ENCODE assay signal across 15 cellular contexts in the genomic region with DNA sequence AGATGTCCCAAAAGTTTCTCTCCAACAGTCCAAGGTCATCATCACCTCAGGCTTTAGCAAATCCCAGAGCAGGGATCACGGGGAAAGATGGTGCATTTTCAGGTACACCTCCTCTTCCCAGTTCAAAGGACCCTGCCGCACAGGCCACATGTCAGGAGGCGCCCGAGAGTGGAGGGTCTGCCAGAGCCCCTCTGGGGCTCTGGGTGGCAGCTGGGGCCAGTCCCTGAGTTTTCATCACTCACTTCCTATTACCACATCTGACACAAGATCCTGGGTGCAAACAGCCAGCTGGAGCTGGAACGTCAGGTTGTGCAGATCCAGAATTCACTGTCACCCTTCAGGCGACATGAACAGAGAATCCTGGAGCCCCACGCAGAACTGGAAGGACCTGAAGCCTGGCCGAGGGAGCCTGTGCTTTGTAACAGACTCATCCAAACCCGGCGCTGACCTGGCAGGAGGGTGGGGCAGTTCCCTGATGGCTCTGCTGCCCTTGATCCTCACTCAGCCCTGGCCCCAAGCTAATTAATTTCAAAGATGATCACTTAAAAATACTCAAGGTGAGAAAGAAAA. TPM values are rescaled to one million over a fixed set of nuclear protein-coding genes. Genes with fewer than 3 reads are reported as not detected.
DNase-seq lines count a peak whose midpoint lies in the region; ATAC-seq and TF ChIP-seq lines count a peak whose summit lies in the region.
"Had no signal": no experiment of that assay in that cellular context is flagged by ENCODE, and none has a peak within 500 bp of the region (broad histone marks: within the 10 kb centered on the region; RNA-seq: fewer than 3 reads in every experiment).

No MANE protein-coding gene starts in this region.

- no peaks in the 10 kb centered on the region for H3K27me3 ChIP-seq in CD4-positive, CD25-positive, alpha-beta regulatory T cell (ENCODE audit: control insufficient read depth, insufficient read depth, low read length)
- H3K27me3 ChIP-seq in CD4-positive, alpha-beta memory T cell (ENCODE audit: insufficient read depth, low read length) = no peaks in the 10 kb centered on the region
- no peaks in the 10 kb centered on the region for H3K27me3 ChIP-seq in lower lobe of right lung (ENCODE audit: low read depth)
- H3K27me3 ChIP-seq: BE2C had no signal

- POLR2A ChIA-PET in CD4-positive, alpha-beta memory T cell (lab: Charles Lee; ENCODE audit: partially characterized antibody) = interaction anchor here (1.2 to 17.9 kb wide), 3 partner anchors 8 to 51 kb away, joined by 4 to 730 read pairs (median 71); a partner anchor contains a TSS

- H3K36me3 ChIP-seq in CD4-positive, CD25-positive, alpha-beta regulatory T cell (ENCODE audit: control insufficient read depth, insufficient read depth, low read length) = peaks cover 93% of the 10 kb centered on the region
- peaks cover 72% of the 10 kb centered on the region for H3K36me3 ChIP-seq in CD4-positive, alpha-beta memory T cell (ENCODE audit: insufficient read depth, low read length)
- H3K36me3 ChIP-seq in lower lobe of right lung = peaks cover 95% of the 10 kb centered on the region
- H3K36me3 ChIP-seq: BE2C had no signal

- H3K4me3 ChIP-seq in CD4-positive, CD25-positive, alpha-beta regulatory T cell (ENCODE audit: low read depth, low read length) = no peak overlapping the region
- no peak overlapping the region for H3K4me3 ChIP-seq in CD4-positive, alpha-beta memory T cell (ENCODE audit: low read length in 2 of 2)
- H3K4me3 ChIP-seq in lower lobe of right lung = no peak overlapping the region
- H3K4me3 ChIP-seq: HAP-1, PC-9, SK-N-MC had no signal

- H3K4me3 Mint-ChIP-seq in CD4-positive, CD25-positive, alpha-beta regulatory T cell = peak overlapping the region in 2 of 4 donors; percentile 41 to 100
- H3K4me3 Mint-ChIP-seq in CD4-positive, alpha-beta memory T cell = peak overlapping the region in 1 of 8 donors; percentile 3
- no peak overlapping the region for H3K4me3 Mint-ChIP-seq in chondrocyte (ENCODE audit: unreplicated experiment)

- ATAC-seq in CD4-positive, CD25-positive, alpha-beta regulatory T cell (ENCODE audit: low read depth in 2 of 2) = no peak
- ATAC-seq in lower lobe of right lung = no peak
- no peak for ATAC-seq in HG02852 (IDR thresholded peaks at IDR 0.05; ENCODE audit: unreplicated experiment)
- no peak for ATAC-seq in GM21529 (IDR thresholded peaks at IDR 0.05; ENCODE audit: unreplicated experiment)

- intact Hi-C loops in CD4-positive, alpha-beta memory T cell (cut with micrococcal nuclease) = no loop called here
- intact Hi-C loops in lower lobe of right lung (cut with DNase I) = no loop called here

- peak overlapping the region in 2 of 3 donors; percentile 89 to 90 for H3K27ac Mint-ChIP-seq in CD4-positive, CD25-positive, alpha-beta regulatory T cell
- peak overlapping the region in 6 of 7 donors; percentile 42 to 88 (median 78) for H3K27ac Mint-ChIP-seq in CD4-positive, alpha-beta memory T cell
- H3K27ac Mint-ChIP-seq in chondrocyte (ENCODE audit: unreplicated experiment) = no peak overlapping the region

- H3K9me3 ChIP-seq in CD4-positive, CD25-positive, alpha-beta regulatory T cell (ENCODE audit: control insufficient read depth in 2 of 2, low read length in 2 of 2) = no peaks in the 10 kb centered on the region
- no peaks in the 10 kb centered on the region for H3K9me3 ChIP-seq in CD4-positive, alpha-beta memory T cell (ENCODE audit: control insufficient read depth in 1 of 2, low read length in 2 of 2)
- no peaks in the 10 kb centered on the region for H3K9me3 ChIP-seq in lower lobe of right lung
- H3K9me3 ChIP-seq: BE2C, HAP-1 had no signal

- H3K27me3 Mint-ChIP-seq in CD4-positive, CD25-positive, alpha-beta regulatory T cell = no peaks in the 10 kb centered on the region
- no peaks in the 10 kb centered on the region for H3K27me3 Mint-ChIP-seq in CD4-positive, alpha-beta memory T cell
- no peaks in the 10 kb centered on the region for H3K27me3 Mint-ChIP-seq in chondrocyte (ENCODE audit: low read depth)

- DNase-seq in CD4-positive, CD25-positive, alpha-beta regulatory T cell = no peak
- no peak for DNase-seq in CD4-positive, alpha-beta memory T cell
- DNase-seq in chondrocyte (ENCODE audit: low spot score) (peak; percentile 67), lower lobe of right lung (peak; percentile 31), NCI-H510A (lab: John Stamatoyannopoulos, UW) (no peak)
- DNase-seq: BE2C, NCI-H146, NCI-H345, NCI-H69, PC-9 had no signal

- CTCF ChIA-PET in CD4-positive, alpha-beta memory T cell (lab: Charles Lee; ENCODE audit: partially characterized antibody) = interaction anchor here (0.8 to 1.2 kb wide), 3 partner anchors 24 to 38 kb away, joined by 3 to 5 read pairs (median 4); no protein-coding TSS in a partner anchor

- peaks cover 47% of the 10 kb centered on the region for H3K36me3 Mint-ChIP-seq in CD4-positive, CD25-positive, alpha-beta regulatory T cell
- peaks cover 41 to 86% of the 10 kb centered on the region in 2 donors for H3K36me3 Mint-ChIP-seq in CD4-positive, alpha-beta memory T cell
- peaks cover 17% of the 10 kb centered on the region for H3K36me3 Mint-ChIP-seq in chondrocyte (ENCODE audit: low read depth)

- no peaks in the 10 kb centered on the region for H3K9me3 Mint-ChIP-seq in CD4-positive, CD25-positive, alpha-beta regulatory T cell
- H3K9me3 Mint-ChIP-seq in CD4-positive, alpha-beta memory T cell = no peaks in the 10 kb centered on the region
- no peaks in the 10 kb centered on the region for H3K9me3 Mint-ChIP-seq in chondrocyte (ENCODE audit: low read depth)

- no peak overlapping the region for H3K27ac ChIP-seq in CD4-positive, CD25-positive, alpha-beta regulatory T cell (ENCODE audit: insufficient read depth, low read length, poor library complexity, severe bottlenecking)
- no peak overlapping the region for H3K27ac ChIP-seq in CD4-positive, alpha-beta memory T cell (ENCODE audit: low read depth, low read length)
- H3K27ac ChIP-seq in lower lobe of right lung = no peak overlapping the region
- H3K27ac ChIP-seq: SK-N-MC had no signal

- H3K4me1 Mint-ChIP-seq in CD4-positive, CD25-positive, alpha-beta regulatory T cell = peaks cover 6 to 76% (median 46%) of the 10 kb centered on the region in 4 donors
- H3K4me1 Mint-ChIP-seq in CD4-positive, alpha-beta memory T cell = peaks cover 38 to 83% (median 62%) of the 10 kb centered on the region in 4 donors
- peaks cover 27% of the 10 kb centered on the region for H3K4me1 Mint-ChIP-seq in chondrocyte (ENCODE audit: low read depth)

- TF ChIP-seq CTCF in chondrocyte (IDR thresholded peaks at IDR 0.05) (no peak), lower lobe of right lung (IDR thresholded peaks at IDR 0.05) (no peak)

- H3K4me1 ChIP-seq in CD4-positive, CD25-positive, alpha-beta regulatory T cell (ENCODE audit: control insufficient read depth, insufficient read depth, low read length, poor library complexity, severe bottlenecking) = peaks cover 42% of the 10 kb centered on the region
- H3K4me1 ChIP-seq in CD4-positive, alpha-beta memory T cell (ENCODE audit: insufficient read depth, low read length) = peaks cover 67% of the 10 kb centered on the region
- peaks cover 23% of the 10 kb centered on the region for H3K4me1 ChIP-seq in lower lobe of right lung
- H3K4me1 ChIP-seq: BE2C, HAP-1 had no signal

RNA-seq across cellular contexts. Expression of a gene that starts 8.8 kb away (rescaled TPM):
- total RNA-seq in CD4-positive, CD25-positive, alpha-beta regulatory T cell = 454 TPM
- polyA plus RNA-seq in CD4-positive, CD25-positive, alpha-beta regulatory T cell = 10 to 100 TPM; 66.9 to 72.2 (median 69.3) TPM
- total RNA-seq in CD4-positive, alpha-beta memory T cell = 100 to 1,000 TPM; 476 to 507 TPM
- polyA plus RNA-seq in CD4-positive, alpha-beta memory T cell = 10 to 100 TPM; 46.2 to 79.5 TPM
- total RNA-seq in chondrocyte = 48.4 to 52.5 TPM (median 50.3 TPM) in 3 replicates
- 141 TPM for total RNA-seq in lower lobe of right lung

RNA-seq across cellular contexts. Expression of a gene that starts 15.6 kb away (rescaled TPM):
- total RNA-seq in CD4-positive, CD25-positive, alpha-beta regulatory T cell = 0.39 TPM
- polyA plus RNA-seq in CD4-positive, CD25-positive, alpha-beta regulatory T cell = under 1 TPM in 2 of 4 donors, not detected in 2; 0.13 to 0.17 TPM
- total RNA-seq in CD4-positive, alpha-beta memory T cell = under 1 TPM; 0.55 to 0.75 TPM
- polyA plus RNA-seq in CD4-positive, alpha-beta memory T cell = not detected
- 0.56 to 2.2 TPM (median 0.99 TPM) in 3 replicates for total RNA-seq in chondrocyte
- not detected for total RNA-seq in lower lobe of right lung
- total RNA-seq: HT1080, PC-9 had no signal

RNA-seq across cellular contexts. Expression of a gene that starts 50.7 kb away (rescaled TPM):
- 51.6 TPM for total RNA-seq in CD4-positive, CD25-positive, alpha-beta regulatory T cell
- 10 to 100 TPM; 56.7 to 74.6 (median 67.7) TPM for polyA plus RNA-seq in CD4-positive, CD25-positive, alpha-beta regulatory T cell
- 100 to 1,000 TPM; 102 to 116 TPM for total RNA-seq in CD4-positive, alpha-beta memory T cell
- polyA plus RNA-seq in CD4-positive, alpha-beta memory T cell = 10 to 100 TPM; 73.6 to 86.6 TPM
- total RNA-seq in chondrocyte (43.4 to 52.4 TPM (median 43.5 TPM) in 3 replicates), lower lobe of right lung (73.2 TPM)

Comparison
In these comparisons a context has a peak if more than half of its experiments do, and no peak if none do; other contexts are left out.
1. DNase-seq: peak in chondrocyte (single experiment) and lower lobe of right lung (single experiment); none in CD4-positive, CD25-positive, alpha-beta regulatory T cell (0 of 3), CD4-positive, alpha-beta memory T cell (0 of 5) and NCI-H510A (single experiment).